In the genomic region with DNA sequence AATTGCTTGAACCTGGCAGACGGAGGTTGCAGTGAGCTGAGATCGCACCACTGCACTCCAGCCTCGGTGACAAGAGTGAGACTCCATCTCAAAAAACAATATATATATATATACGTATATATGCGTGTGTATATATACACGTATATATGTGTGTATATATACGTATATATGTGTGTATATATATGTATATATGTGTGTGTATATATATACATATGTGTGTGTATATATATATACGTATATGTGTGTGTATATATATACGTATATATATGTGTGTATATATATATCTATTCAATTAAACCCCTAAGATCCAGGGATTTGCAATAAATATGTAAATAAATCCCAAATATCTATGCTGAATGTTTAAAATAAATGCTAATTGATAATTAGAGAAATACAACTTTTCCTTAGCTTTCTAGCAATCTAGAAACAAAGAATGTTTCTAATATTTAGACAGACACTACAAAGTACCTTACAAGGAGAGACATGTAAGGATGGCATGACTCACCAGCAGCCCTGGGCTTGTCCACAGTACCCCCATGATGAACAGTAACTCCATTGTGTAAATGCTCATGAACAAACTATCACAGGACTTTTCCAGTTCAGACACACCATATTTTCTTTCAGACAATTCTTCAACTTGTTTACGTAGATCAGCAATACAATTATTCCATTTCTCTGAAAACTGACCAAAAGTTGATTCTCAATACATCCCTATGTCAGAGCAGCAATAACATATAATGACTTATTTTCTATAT, we compare ENCODE assay signal across 8 cellular contexts. TPM values are rescaled to one million over a fixed set of nuclear protein-coding genes. Genes with fewer than 3 reads are reported as not detected.
A peak's percentile ranks its signal among the peaks of the same experiment; 100 is the strongest.
DNase-seq lines count a peak whose midpoint lies in the region; ATAC-seq and TF ChIP-seq lines count a peak whose summit lies in the region.
"Not testable (repeated sequence)": the region's sequence is repeated elsewhere in the genome, so short reads cannot be mapped to it uniquely, and the experiment has no call there.
"Had no signal": no experiment of that assay in that cellular context is flagged by ENCODE, and none has a peak within 500 bp of the region (broad histone marks: within the 10 kb centered on the region; RNA-seq: fewer than 3 reads in every experiment).

No MANE protein-coding gene starts in this region.

- H3K9me3 ChIP-seq in CD4-positive, alpha-beta T cell (ENCODE audit: control insufficient read depth, low read length); HUES6 (ENCODE audit: control insufficient read depth, insufficient read depth, low read depth, low read length); SK-N-SH; neural progenitor cell (ENCODE audit: low read depth): not testable (repeated sequence)

- H3K4me1 ChIP-seq in HUES6 (ENCODE audit: control insufficient read depth, insufficient read depth, low read length) (peaks cover 31% of the 10 kb centered on the region), neural progenitor cell (peaks cover 13% of the 10 kb centered on the region)
- H3K4me1 ChIP-seq in SK-N-SH (ENCODE audit: control insufficient read depth in 1 of 2, insufficient read depth in 2 of 2, low read depth in 1 of 2, low read length in 1 of 2): not testable (repeated sequence)

- POLR2A ChIA-PET in CD4-positive, alpha-beta T cell (lab: Charles Lee); SK-N-SH (lab: Yijun Ruan, JAX): not testable (repeated sequence)

- not testable (repeated sequence) for H3K4me3 ChIP-seq in HUES6 (ENCODE audit: low read depth, low read length); SK-N-SH (ENCODE audit: low read depth in 2 of 2, low read length in 1 of 2); epithelial cell of esophagus (ENCODE audit: low read length); neural progenitor cell

- peaks cover 12% of the 10 kb centered on the region for H3K4me1 Mint-ChIP-seq in CD4-positive, alpha-beta T cell (ENCODE audit: low read depth)
- peaks cover 22% of the 10 kb centered on the region for H3K4me1 Mint-ChIP-seq in neural progenitor cell

- not testable (repeated sequence) for H3K36me3 ChIP-seq in HUES6 (ENCODE audit: control insufficient read depth, insufficient read depth, low read length); SK-N-SH (replicated peaks in 1 of 2; ENCODE audit: control insufficient read depth in 1 of 2, insufficient read depth in 2 of 2, low read length in 1 of 2); neural progenitor cell

- not testable (repeated sequence) for H3K27ac ChIP-seq in CD4-positive, alpha-beta T cell (ENCODE audit: low read depth, low read length); neural progenitor cell
- H3K27ac ChIP-seq in HUES6 (ENCODE audit: low read depth, low read length) (peak overlapping the region; percentile 92), SK-N-SH (ENCODE audit: low read depth in 2 of 2, low read length in 1 of 2) (peak overlapping the region in 1 of 2 experiments; percentile 29; a peak in 2 of 4 replicates)

- H2AFZ ChIP-seq in SK-N-SH (ENCODE audit: low read depth): peak overlapping the region; percentile 66; the same call in 1 of the 2 replicates
- H2AFZ ChIP-seq in neural progenitor cell (replicated peaks): peak overlapping the region; percentile 81

- not testable (repeated sequence) for TF ChIP-seq EP300 in SK-N-SH (IDR thresholded peaks at IDR 0.05; ENCODE audit: borderline replicate concordance in 1 of 2, low read depth in 1 of 2, low read length in 1 of 2)

- H3K79me2 ChIP-seq in SK-N-SH (ENCODE audit: insufficient read depth); neural progenitor cell (ENCODE audit: low read depth): not testable (repeated sequence)

- not testable (repeated sequence) for H3K27me3 Mint-ChIP-seq in CD4-positive, alpha-beta T cell; neural progenitor cell (ENCODE audit: insufficient read depth, low read depth)

- H3K9me3 Mint-ChIP-seq in CD4-positive, alpha-beta T cell; neural progenitor cell: not testable (repeated sequence)

- not testable (repeated sequence) for H3K27me3 ChIP-seq in CD4-positive, alpha-beta T cell (ENCODE audit: control insufficient read depth, insufficient read depth, low read length); HUES6 (ENCODE audit: control insufficient read depth, insufficient read depth, low read length); SK-N-SH (ENCODE audit: insufficient read depth); neural progenitor cell

- H3K4me3 Mint-ChIP-seq in CD4-positive, alpha-beta T cell: peak overlapping the region; percentile 45
- not testable (repeated sequence) for H3K4me3 Mint-ChIP-seq in neural progenitor cell

- CTCF ChIA-PET in CD4-positive, alpha-beta T cell (lab: Charles Lee); SK-N-SH (lab: Yijun Ruan, JAX): not testable (repeated sequence)

- not testable (repeated sequence) for H3K9me2 ChIP-seq in SK-N-SH

- not testable (repeated sequence) for TF ChIP-seq CTCF in CD4-positive, alpha-beta T cell (IDR thresholded peaks at IDR 0.05); SK-N-SH (IDR thresholded peaks at IDR 0.05); epithelial cell of esophagus (IDR thresholded peaks at IDR 0.05; ENCODE audit: insufficient read depth, low read depth, low read length, missing control alignments); neural progenitor cell (IDR thresholded peaks at IDR 0.05)

- not testable (repeated sequence) for H3F3A ChIP-seq in SK-N-SH (replicated peaks; ENCODE audit: insufficient read depth)
- H3F3A ChIP-seq in neural progenitor cell (ENCODE audit: low read depth): peaks cover 19% of the 10 kb centered on the region

- H3K9ac ChIP-seq in HUES6 (ENCODE audit: low read length); SK-N-SH; neural progenitor cell: not testable (repeated sequence)

- H4K20me1 ChIP-seq in SK-N-SH (ENCODE audit: insufficient read depth); neural progenitor cell (ENCODE audit: low read depth): not testable (repeated sequence)

- ATAC-seq in CD4-positive, alpha-beta T cell (ENCODE audit: poor library complexity): not testable (repeated sequence)

- 87% methylated on average over 10 of the region's 10 CpGs for WGBS in SK-N-SH (ENCODE audit: low lambda C conversion rate)

- intact Hi-C loops in CD4-positive, alpha-beta T cell (cut with DNase I, micrococcal nuclease): not testable (repeated sequence)

- DNase-seq in CD4-positive, alpha-beta T cell; SK-N-SH; neural progenitor cell (ENCODE audit: low spot score): not testable (repeated sequence)
- DNase-seq in astrocyte of the hippocampus (ENCODE audit: low read depth, low spot score) (peak; percentile 38), epithelial cell of esophagus (ENCODE audit: low read depth) (peak; percentile 89), islet precursor cell (peak; percentile 74)

- not testable (repeated sequence) for TF ChIP-seq RAD21 in SK-N-SH (IDR thresholded peaks at IDR 0.05; ENCODE audit: low read length)

- H3K4me2 ChIP-seq in SK-N-SH: not testable (repeated sequence)
- H3K4me2 ChIP-seq in neural progenitor cell: peak overlapping the region; percentile 25

- not testable (repeated sequence) for H3K36me3 Mint-ChIP-seq in CD4-positive, alpha-beta T cell (ENCODE audit: low read depth); neural progenitor cell

- H3K27ac Mint-ChIP-seq in CD4-positive, alpha-beta T cell: peak overlapping the region; percentile 75
- peak overlapping the region; percentile 57 for H3K27ac Mint-ChIP-seq in neural progenitor cell

RNA-seq across cellular contexts. Expression of a gene that starts 39.1 kb away (rescaled TPM):
- total RNA-seq in CD4-positive, alpha-beta T cell: not detected
- 2.5 and 2.7 TPM in 2 replicates for polyA plus RNA-seq in SK-N-SH (2012; rRNA removed)
- polyA plus RNA-seq in SK-N-SH (2012; cell fraction: cytosol; rRNA removed): 1.4 and 3.7 TPM in 2 replicates
- 4.7 and 9.2 TPM in 2 replicates for polyA plus RNA-seq in SK-N-SH (2012; cell fraction: nucleus; rRNA removed)
- total RNA-seq in neural progenitor cell (ENCODE audit: low replicate concordance): 2.2 and 4.6 TPM in 2 replicates
- total RNA-seq: CD4-positive, alpha-beta memory T cell had no signal
- polyA plus RNA-seq: CD4-positive, alpha-beta memory T cell had no signal
